ENCODE assay signal across 9 cellular contexts in genomic region chr3:125512135-125512920, GRCh38. TPM values are rescaled to one million over a fixed set of nuclear protein-coding genes. Genes with fewer than 3 reads are reported as not detected.
DNase-seq lines count a peak whose midpoint lies in the region; ATAC-seq and TF ChIP-seq lines count a peak whose summit lies in the region.
"Had no signal": no experiment of that assay in that cellular context is flagged by ENCODE, and none has a peak within 500 bp of the region (broad histone marks: within the 10 kb centered on the region; RNA-seq: fewer than 3 reads in every experiment).

No MANE protein-coding gene starts in this region.

- H3K4me3 ChIP-seq in esophagus squamous epithelium: no peak overlapping the region
- H3K4me3 ChIP-seq: heart right ventricle had no signal

- H3K27ac Mint-ChIP-seq in activated naive CD4-positive, alpha-beta T cell treated with anti-CD3 and anti-CD28 coated beads, Interleukin-2, amount 50 U/mL, for 24 hours: peak overlapping the region; percentile 78

- peaks cover 0 to 6% (median 0%) of the 10 kb centered on the region in 3 donors for H3K9me3 ChIP-seq in esophagus squamous epithelium

- peaks cover 42% of the 10 kb centered on the region for H3K4me1 Mint-ChIP-seq in activated naive CD4-positive, alpha-beta T cell treated with anti-CD3 and anti-CD28 coated beads, Interleukin-2, amount 50 U/mL, for 24 hours

- intact Hi-C loops in esophagus squamous epithelium (cut with DNase I): no loop called here

- DNase-seq in GM13976 (ENCODE audit: low spot score) (peak; percentile 43), HT-29 (ENCODE audit: low spot score) (peak; percentile 32), non-pigmented ciliary epithelial cell (ENCODE audit: low read depth) (peak; percentile 42), HuH-7 (ENCODE audit: low spot score) (no peak), esophagus squamous epithelium (lab: John Stamatoyannopoulos, UW) (no peak), NCI-H2227 treated with DMSO at 0.1 percent for 48 hours (lab: John Stamatoyannopoulos, UW) (no peak)
- DNase-seq: heart right ventricle had no signal

- peaks cover 31% of the 10 kb centered on the region for H3K36me3 Mint-ChIP-seq in activated naive CD4-positive, alpha-beta T cell treated with anti-CD3 and anti-CD28 coated beads, Interleukin-2, amount 50 U/mL, for 24 hours

- H3K27me3 Mint-ChIP-seq in activated naive CD4-positive, alpha-beta T cell treated with anti-CD3 and anti-CD28 coated beads, Interleukin-2, amount 50 U/mL, for 24 hours: no peaks in the 10 kb centered on the region

- H3K4me1 ChIP-seq in esophagus squamous epithelium: peaks cover 0 to 24% (median 7%) of the 10 kb centered on the region in 3 donors

- no peak for TF ChIP-seq CTCF in GM13976 (IDR thresholded peaks at IDR 0.05; ENCODE audit: borderline replicate concordance, control extremely low read depth, extremely low read depth, insufficient read depth, missing control alignments)
- TF ChIP-seq CTCF in esophagus squamous epithelium (IDR thresholded peaks at IDR 0.05): no peak

- 59 to 74% methylated on average over 4 of the region's 4 CpGs for WGBS in esophagus squamous epithelium, 2 donors

- TF ChIP-seq POLR2A in esophagus squamous epithelium (IDR thresholded peaks at IDR 0.05): no peak

- H3K9me3 Mint-ChIP-seq in activated naive CD4-positive, alpha-beta T cell treated with anti-CD3 and anti-CD28 coated beads, Interleukin-2, amount 50 U/mL, for 24 hours: no peaks in the 10 kb centered on the region

- no peak overlapping the region for H3K27ac ChIP-seq in esophagus squamous epithelium

- no peak overlapping the region for H3K4me3 Mint-ChIP-seq in activated naive CD4-positive, alpha-beta T cell treated with anti-CD3 and anti-CD28 coated beads, Interleukin-2, amount 50 U/mL, for 24 hours

- in situ Hi-C loops in GM13976 (cut with MboI; ENCODE audit: low sequenced_read_pairs, unreplicated experiment): no loop called here

- no peak for ATAC-seq in esophagus mucosa

- H3K27me3 ChIP-seq in esophagus squamous epithelium: no peaks in the 10 kb centered on the region
- H3K27me3 ChIP-seq: heart right ventricle had no signal

- H3K36me3 ChIP-seq in esophagus squamous epithelium: peaks cover 0 to 74% (median 4%) of the 10 kb centered on the region in 3 donors

RNA-seq across cellular contexts. Expression of gene SNX4, which starts 7.7 kb away (rescaled TPM):
- total RNA-seq in HT-29 (2014; rRNA removed; shearing (Covaris generic)): 20.0 and 33.3 TPM in 2 replicates
- 20.3 TPM for total RNA-seq in esophagus mucosa
- total RNA-seq in esophagus squamous epithelium: 10 to 100 TPM; 34.5 to 47.9 (median 42.8) TPM

Comparison
In these comparisons a context has a peak if more than half of its experiments do, and no peak if none do; other contexts are left out.
1. DNase-seq: peak in GM13976 (single experiment), HT-29 (single experiment) and non-pigmented ciliary epithelial cell (single experiment); none in HuH-7 (single experiment), esophagus squamous epithelium (single experiment) and NCI-H2227 treated with DMSO at 0.1 percent for 48 hours (single experiment).